22 cellular contexts compared by ENCODE assay signal in genomic region chr1:52747450-52747849, GRCh38. TPM values are rescaled to one million over a fixed set of nuclear protein-coding genes. Genes with fewer than 3 reads are reported as not detected.
DNase-seq lines count a peak whose midpoint lies in the region; ATAC-seq, FAIRE-seq and TF ChIP-seq lines count a peak whose summit lies in the region.
"Had no signal": no experiment of that assay in that cellular context is flagged by ENCODE, and none has a peak within 500 bp of the region (broad histone marks: within the 10 kb centered on the region; RNA-seq: fewer than 3 reads in every experiment).

No MANE protein-coding gene starts in this region.

- no peaks in the 10 kb centered on the region for H3K36me3 Mint-ChIP-seq in immature natural killer cell

- TF ChIP-seq RAD21 in K562 (CRISPR knock-in tag; conservative IDR thresholded peaks at IDR 0.05 in 1 of 2, IDR thresholded peaks at IDR 0.05 in 1 of 2) (no peak), liver (IDR thresholded peaks at IDR 0.05) (no peak)

- CTCF ChIA-PET in K562 (lab: Yijun Ruan, JAX; ENCODE audit: low intra/inter-chr PET ratio) = interaction anchor here (1.0 kb wide), 2 partner anchors 47 to 194 kb away, joined by 3 to 4 read pairs; partner anchors contain the start of gene TUT4

- H3K4me3 ChIP-seq in K562 (no peak overlapping the region), liver (ENCODE audit: low read depth in 1 of 3, low read length in 3 of 3) (no peak overlapping the region), thyroid gland (replicated peaks in 1 of 3) (no peak overlapping the region)

- H4K20me1 ChIP-seq in K562 (replicated peaks; ENCODE audit: control insufficient read depth, insufficient read depth, low read length) = no peaks in the 10 kb centered on the region

- H3K9me3 ChIP-seq in K562 (replicated peaks; ENCODE audit: control insufficient read depth, insufficient read depth, low read depth, low read length) = no peaks in the 10 kb centered on the region
- no peaks in the 10 kb centered on the region for H3K9me3 ChIP-seq in liver (ENCODE audit: control insufficient read depth in 4 of 4, low read length in 3 of 4)
- no peaks in the 10 kb centered on the region for H3K9me3 ChIP-seq in thyroid gland
- H3K9me3 ChIP-seq: SK-N-SH had no signal

- H3K4me2 ChIP-seq in K562 (ENCODE audit: insufficient read depth, low read length) = no peak overlapping the region
- H3K4me2 ChIP-seq: SK-N-SH had no signal

- no peak overlapping the region for H2AFZ ChIP-seq in K562 (ENCODE audit: low read depth, low read length)

- no peaks in the 10 kb centered on the region for H3K4me1 Mint-ChIP-seq in immature natural killer cell

- FAIRE-seq in K562 (lab: Jason Lieb, UNC) = no peak
- FAIRE-seq: GM18507, H1 had no signal

- H3K36me3 ChIP-seq in K562 (ENCODE audit: control insufficient read depth, insufficient read depth, low read length) (no peaks in the 10 kb centered on the region), liver (ENCODE audit: control insufficient read depth in 4 of 4, insufficient read depth in 3 of 4, low read depth in 1 of 4, low read length in 3 of 4) (no peaks in the 10 kb centered on the region), thyroid gland (no peaks in the 10 kb centered on the region)

- POLR2A ChIA-PET in K562 (lab: Yijun Ruan, JAX) = no interaction called here

- H3K4me1 ChIP-seq in K562 (replicated peaks in 1 of 2; ENCODE audit: control insufficient read depth in 2 of 2, insufficient read depth in 2 of 2, low read length in 2 of 2) (peaks cover 11 to 14% of the 10 kb centered on the region in 2 experiments; a peak in 4 of 5 replicates), liver (ENCODE audit: control insufficient read depth in 4 of 4, insufficient read depth in 4 of 4, low read length in 3 of 4) (peaks cover 3 to 43% (median 30%) of the 10 kb centered on the region in 4 donors), thyroid gland (peaks cover 46 to 70% of the 10 kb centered on the region in 2 donors)

- intact Hi-C loops in K562 (cut with micrococcal nuclease) (no loop called here), thyroid gland (cut with DNase I) (no loop called here)

- no peak for TF ChIP-seq POLR2A in K562 (conservative IDR thresholded peaks at IDR 0.05)
- no peak for TF ChIP-seq POLR2A in thyroid gland (IDR thresholded peaks at IDR 0.05)

- DNase-seq in NCI-H510A treated with DMSO at 0.1 percent for 48 hours (lab: John Stamatoyannopoulos, UW) (peak; percentile 6), NCI-H510A (lab: John Stamatoyannopoulos, UW) (no peak), K562 (ENCODE audit: extremely low read depth in 1 of 4, low spot score in 3 of 4) (no peak), thyroid gland (no peak), activated gamma-delta T cell (lab: John Stamatoyannopoulos, UW) (no peak), immature natural killer cell (no peak)
- no peak for DNase-seq in stimulated activated CD4-positive, alpha-beta T cell treated with anti-CD3 and anti-CD28 coated beads, Interleukin-1b, Interleukin-23, amount 100 ng/mL, for 48 hours
- DNase-seq: HCEC 1CT; Karpas-422; NCI-H1092; NCI-H1417 treated with DMSO at 0.1 percent for 48 hours; NCI-H1694 treated with DMSO at 0.1 percent for 48 hours; NCI-H2081 treated with DMSO at 0.1 percent for 48 hours; NCI-H2171; NCI-H526; NK-92 treated with Interleukin-12 subunit alpha and Interleukin-12 subunit beta, amount 100 ng/mL, for 24 hours; SK-N-SH had no signal

- H3K27me3 Mint-ChIP-seq in immature natural killer cell (ENCODE audit: low read depth in 3 of 3) = peaks cover 0 to 1% (median 0%) of the 10 kb centered on the region in 3 donors

- no peak for TF ChIP-seq EP300 in K562 (IDR thresholded peaks at IDR 0.05; ENCODE audit: low read length)

- no peak overlapping the region for H3K4me3 Mint-ChIP-seq in immature natural killer cell

- H3K9me3 Mint-ChIP-seq in immature natural killer cell = no peaks in the 10 kb centered on the region

- WGBS in K562 (ENCODE audit: insufficient coverage, low coverage, missing lambda C conversion rate) = 73% methylated on average over 1 of the region's 1 CpG
- WGBS in liver = 62% methylated on average over 1 of the region's 1 CpG
- 86% methylated on average over 1 of the region's 1 CpG for WGBS in thyroid gland, 2 donors

- no peaks in the 10 kb centered on the region for H3K27me3 ChIP-seq in K562 (ENCODE audit: control insufficient read depth in 2 of 2, insufficient read depth in 2 of 2, low read length in 2 of 2)
- no peaks in the 10 kb centered on the region for H3K27me3 ChIP-seq in liver (ENCODE audit: control insufficient read depth in 4 of 4, insufficient read depth in 4 of 4, low read length in 3 of 4)
- H3K27me3 ChIP-seq in thyroid gland = no peaks in the 10 kb centered on the region

- TF ChIP-seq CTCF in K562 (IDR thresholded peaks at IDR 0.05 in 2 of 3, conservative IDR thresholded peaks at IDR 0.05 in 1 of 3; ENCODE audit: insufficient read depth in 2 of 3, low read depth in 1 of 3, low read length in 3 of 3) (no peak), liver (IDR thresholded peaks at IDR 0.05; ENCODE audit: low read depth, low read length, missing input control) (no peak), thyroid gland (IDR thresholded peaks at IDR 0.05) (no peak)

- no peak for ATAC-seq in K562
- ATAC-seq: PC-3 had no signal

- BruUV-seq in K562 (replicated peaks; lab: Mats Ljungman, UMichigan) = no TSS peak

- in situ Hi-C loops in K562 (cut with MboI) = no loop called here

- H3K27ac Mint-ChIP-seq in immature natural killer cell = no peak overlapping the region

- H3K27ac ChIP-seq in K562 (ENCODE audit: extremely low read depth, low read depth, low read length) = no peak overlapping the region
- H3K27ac ChIP-seq in liver (ENCODE audit: low read depth in 1 of 2, low read length in 2 of 2) = peak overlapping the region in 1 of 2 donors; percentile 35
- peak overlapping the region in 2 of 3 donors; percentile 35 to 77 for H3K27ac ChIP-seq in thyroid gland
- H3K27ac ChIP-seq: 22Rv1 had no signal

- H3K9me1 ChIP-seq in K562 (ENCODE audit: control insufficient read depth, insufficient read depth, low read length) = no peaks in the 10 kb centered on the region

- no peak overlapping the region for H3K9ac ChIP-seq in K562 (ENCODE audit: insufficient read depth in 1 of 2, low read depth in 2 of 2, low read length in 2 of 2)
- H3K9ac ChIP-seq in liver (ENCODE audit: low read depth in 1 of 2, low read length in 2 of 2) = no peak overlapping the region
- H3K9ac ChIP-seq: SK-N-SH had no signal

- H3K79me2 ChIP-seq in K562 (ENCODE audit: control insufficient read depth, insufficient read depth, low read length) = peaks cover 14% of the 10 kb centered on the region

TF ChIP-seq in K562, 482 proteins besides CTCF, POLR2A, EP300 and RAD21 (continues in another document):
- no peak for TF ChIP-seq HDAC6 (IDR thresholded peaks at IDR 0.05; ENCODE audit: low read depth, low read length)

TF ChIP-seq in liver, 16 proteins besides CTCF, POLR2A, EP300 and RAD21 (continues in another document):
- TF ChIP-seq FOXA1 (IDR thresholded peaks at IDR 0.05) (no peak), EGR1 (IDR thresholded peaks at IDR 0.05; ENCODE audit: low read depth in 2 of 2) (no peak), RXRA (IDR thresholded peaks at IDR 0.05) (no peak)

RNA-seq across cellular contexts. Expression of gene ZYG11B, which starts 21.2 kb away (rescaled TPM):
- total RNA-seq in K562 (2011; cell fraction: chromatin; rRNA removed; ENCODE audit: low replicate concordance) = 36.6 and 41.8 TPM in 2 replicates
- 10.1 and 12.7 TPM in 2 replicates for total RNA-seq in K562 (2011; cell fraction: nucleolus; rRNA removed)
- 13.9 and 15.3 TPM in 2 replicates for total RNA-seq in K562 (2011; cell fraction: nucleoplasm; rRNA removed)
- total RNA-seq in K562 (2014; rRNA removed) = 12.2 and 15.7 TPM in 2 replicates
- 22.2 and 24.5 TPM in 2 replicates for total RNA-seq in K562 (2014; rRNA removed; fragmentation: Illumina TruSeq; extraction: Trizol)
- total RNA-seq in K562 (2015; rRNA removed; fragmentation: Illumina TruSeq; extraction: Trizol) = 18.7 and 21.0 TPM in 2 replicates
- total RNA-seq in K562 (2021) = 19.7 and 20.4 TPM in 2 replicates
- 18.1 and 18.4 TPM in 2 replicates for polyA plus RNA-seq in K562 (2011; rRNA removed)
- 6.6 and 10.7 TPM in 2 replicates for polyA plus RNA-seq in K562 (2011; cell fraction: cytosol; rRNA removed)
- 4.6 and 6.0 TPM in 2 replicates for polyA plus RNA-seq in K562 (2011; cell fraction: nucleus; rRNA removed)
- 6.2 and 6.5 TPM in 2 replicates for polyA plus RNA-seq in K562 (2012)
- polyA plus RNA-seq in K562 (2014; fragmentation: Illumina TruSeq; extraction: Trizol) = 8.5 and 9.2 TPM in 2 replicates
- 1 to 10 TPM; 4.9 to 6.1 TPM for polyA plus RNA-seq in K562 (2014; fragmentation: Nextera tagmentation; extraction: Ambion mirVana)
- 7.9 and 8.8 TPM in 2 replicates for polyA plus RNA-seq in K562 (2014; rRNA removed)
- polyA minus RNA-seq in K562 (2011; rRNA and poly(A)+ RNA removed) = 43.7 and 54.2 TPM in 2 replicates
- polyA minus RNA-seq in K562 (2011; cell fraction: cytosol; rRNA and poly(A)+ RNA removed) = 13.9 and 15.0 TPM in 2 replicates
- 11.4 and 26.4 TPM in 2 replicates for polyA minus RNA-seq in K562 (2011; cell fraction: nucleus; rRNA and poly(A)+ RNA removed)
- 100 to 1,000 TPM in 1 of 2 donors, 10 to 100 TPM in 1; 18.9 to 111 TPM for total RNA-seq in liver
- polyA plus RNA-seq in liver = 10 to 100 TPM in 1 of 2 donors, 1 to 10 TPM in 1; 6.1 to 12.2 TPM
- 10 to 100 TPM; 64.8 to 88.2 (median 82.2) TPM for total RNA-seq in thyroid gland
- polyA plus RNA-seq in immature natural killer cell = 1 to 10 TPM; 1.1 to 8.9 (median 5.0) TPM

RNA-seq across cellular contexts. Expression of gene COA7, which starts 49.3 kb away (rescaled TPM):
- 16.7 and 21.2 TPM in 2 replicates for total RNA-seq in K562 (2011; cell fraction: chromatin; rRNA removed; ENCODE audit: low replicate concordance)
- total RNA-seq in K562 (2011; cell fraction: nucleolus; rRNA removed) = 11.3 and 11.4 TPM in 2 replicates
- 16.6 and 20.1 TPM in 2 replicates for total RNA-seq in K562 (2011; cell fraction: nucleoplasm; rRNA removed)
- total RNA-seq in K562 (2014; rRNA removed) (19.4 and 22.9 TPM in 2 replicates), K562 (2014; rRNA removed; fragmentation: Illumina TruSeq; extraction: Trizol) (48.8 and 50.2 TPM in 2 replicates), K562 (2015; rRNA removed; fragmentation: Illumina TruSeq; extraction: Trizol) (50.6 and 53.9 TPM in 2 replicates), K562 (2021) (59.3 and 61.3 TPM in 2 replicates), liver (10 to 100 TPM in 1 of 2 donors, 1 to 10 TPM in 1; 6.3 to 14.1 TPM), thyroid gland (10 to 100 TPM; 10.6 to 14.7 (median 11.5) TPM)
- polyA plus RNA-seq in K562 (2011; rRNA removed) (42.7 and 51.0 TPM in 2 replicates), K562 (2014; fragmentation: Illumina TruSeq; extraction: Trizol) (37.3 and 45.9 TPM in 2 replicates), K562 (2014; fragmentation: Nextera tagmentation; extraction: Ambion mirVana) (10 to 100 TPM; 59.6 to 82.8 TPM), K562 (2014; rRNA removed) (34.2 and 43.7 TPM in 2 replicates), liver (10 to 100 TPM in 1 of 2 donors, 1 to 10 TPM in 1; 4.7 to 11.2 TPM), immature natural killer cell (1 to 10 TPM; 2.7 to 5.9 (median 5.9) TPM)
- polyA plus RNA-seq in K562 (2011; cell fraction: cytosol; rRNA removed) = 36.2 and 36.6 TPM in 2 replicates
- polyA plus RNA-seq in K562 (2011; cell fraction: nucleus; rRNA removed) = 10.2 and 11.7 TPM in 2 replicates
- polyA plus RNA-seq in K562 (2012) = 34.6 and 49.3 TPM in 2 replicates
- polyA minus RNA-seq in K562 (2011; rRNA and poly(A)+ RNA removed) = 41.9 and 45.6 TPM in 2 replicates
- 13.6 and 15.3 TPM in 2 replicates for polyA minus RNA-seq in K562 (2011; cell fraction: cytosol; rRNA and poly(A)+ RNA removed)
- 3.8 and 6.0 TPM in 2 replicates for polyA minus RNA-seq in K562 (2011; cell fraction: nucleus; rRNA and poly(A)+ RNA removed)
